ENCODE assay signal across 1 cellular context in genomic region chr5:169127431-169127830, GRCh38.
TF ChIP-seq lines count a peak whose summit lies in the region.

No MANE protein-coding gene starts in this region.

TF ChIP-seq in GM23338, 12 proteins besides CTCF, POLR2A, EP300 and RAD21 (continued from another document):
- TF ChIP-seq REST (IDR thresholded peaks at IDR 0.05; ENCODE audit: unreplicated experiment) (no peak), ZNF331 (CRISPR knock-in tag; IDR thresholded peaks at IDR 0.05; ENCODE audit: low read depth) (no peak), ZNF462 (CRISPR knock-in tag; IDR thresholded peaks at IDR 0.05) (no peak), JUNB (IDR thresholded peaks at IDR 0.05; ENCODE audit: unreplicated experiment) (no peak), NANOG (IDR thresholded peaks at IDR 0.05; ENCODE audit: borderline replicate concordance) (no peak)
TF ChIP-seq in GM23338: peak in this region for 0.
